ENCODE assay signal across 8 cellular contexts in the genomic region with DNA sequence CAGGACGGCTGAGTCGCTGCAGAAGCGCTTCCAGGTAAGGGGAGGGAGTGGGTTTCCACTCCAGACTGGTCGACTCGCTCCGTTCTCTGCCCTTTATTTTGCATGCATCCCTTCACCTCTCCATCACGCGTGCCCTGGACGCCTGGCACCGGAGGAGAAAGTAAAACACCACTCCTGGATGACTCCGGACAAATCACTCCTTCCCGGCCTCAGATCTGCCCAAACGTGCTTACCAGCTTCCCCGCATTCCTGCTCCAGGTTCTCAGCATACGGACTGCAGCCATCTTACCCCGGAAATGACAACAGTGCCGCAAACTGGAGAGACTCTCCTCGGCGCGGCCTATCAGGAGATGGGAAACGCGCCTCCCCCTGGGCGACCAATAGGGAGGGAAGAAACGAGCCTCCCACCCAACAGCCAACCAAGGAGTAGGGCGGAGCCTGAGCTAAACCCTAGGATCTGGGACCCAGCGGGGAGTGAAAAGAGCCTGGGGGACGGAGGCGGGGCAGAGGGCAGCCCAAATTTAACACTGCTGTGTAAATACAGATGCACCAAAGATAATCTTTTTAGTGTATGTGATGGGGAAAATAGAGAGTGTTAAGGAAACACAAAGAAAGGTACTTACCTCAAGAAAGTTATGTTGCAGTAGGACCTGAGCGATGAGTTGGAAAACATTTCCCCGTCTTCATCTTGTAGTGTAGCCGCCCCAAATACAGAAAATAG. TPM values are rescaled to one million over a fixed set of nuclear protein-coding genes. Genes with fewer than 3 reads are reported as not detected.
A peak's percentile ranks its signal among the peaks of the same experiment; 100 is the strongest.
DNase-seq lines count a peak whose midpoint lies in the region; ATAC-seq, FAIRE-seq and TF ChIP-seq lines count a peak whose summit lies in the region.

A gene (minus strand): TSS at position 298 of the 721 bp plus-strand sequence. CDS start 14 bp downstream, at position 284.

- peak within 1 kb of the TSS; percentile 95 for H3K9ac ChIP-seq in HUES64 (ENCODE audit: low read depth, low read length)
- peak within 1 kb of the TSS; percentile 88 for H3K9ac ChIP-seq in OCI-LY1 (ENCODE audit: low read length)

- FAIRE-seq in D721Med (lab: Jason Lieb, UNC), result peak; percentile 89

- H3K27ac ChIP-seq in HUES64 (ENCODE audit: low read depth, low read length), result peak within 1 kb of the TSS; percentile 85
- peak within 1 kb of the TSS; percentile 49 for H3K27ac ChIP-seq in OCI-LY1 (ENCODE audit: low read depth, low read length, poor library complexity, severe bottlenecking)

- H3K4me3 ChIP-seq in HUES64 (ENCODE audit: low read length), result peak within 1 kb of the TSS; percentile 96
- peak within 1 kb of the TSS; percentile 97 for H3K4me3 ChIP-seq in OCI-LY1 (ENCODE audit: low read depth, low read length, poor library complexity, severe bottlenecking)

- peak within 1 kb of the TSS; percentile 85 for H3K4me2 ChIP-seq in OCI-LY1 (ENCODE audit: low read length)

- H3K27me3 ChIP-seq in HUES64 (ENCODE audit: insufficient read depth, low read length) (no peaks in the 10 kb centered on the region), OCI-LY1 (ENCODE audit: insufficient read depth, low read length) (no peaks in the 10 kb centered on the region)

- TF ChIP-seq CTCF in D721Med (IDR thresholded peaks at IDR 0.05; ENCODE audit: insufficient read depth, missing control alignments) (no peak), OCI-LY1 (IDR thresholded peaks at IDR 0.05; ENCODE audit: low read length) (no peak)

- H3F3A ChIP-seq in OCI-LY1 (ENCODE audit: insufficient read depth, low read length), result no peaks in the 10 kb centered on the region

- H3K9me3 ChIP-seq in HUES64 (ENCODE audit: insufficient read depth, low read depth, low read length) (no peaks in the 10 kb centered on the region), OCI-LY1 (ENCODE audit: low read length) (no peaks in the 10 kb centered on the region)

- H3K9me2 ChIP-seq in OCI-LY1 (ENCODE audit: low read depth, low read length), result no peaks in the 10 kb centered on the region

- H3K36me3 ChIP-seq in HUES64 (ENCODE audit: insufficient read depth, low read length), result no peaks in the 10 kb centered on the region; the same call in 1 of the 2 replicates
- H3K36me3 ChIP-seq in OCI-LY1 (ENCODE audit: insufficient read depth, low read length), result no peaks in the 10 kb centered on the region

- peak; percentile 100 for ATAC-seq in GM21515 (IDR thresholded peaks at IDR 0.05; ENCODE audit: unreplicated experiment)

- 4% methylated on average over 30 of the region's 31 CpGs for WGBS in HUES64

- H3K4me1 ChIP-seq in HUES64 (ENCODE audit: insufficient read depth, low read length) (peaks cover 12% of the 10 kb centered on the region; the same call in 1 of the 2 replicates), OCI-LY1 (ENCODE audit: insufficient read depth, low read length, severe bottlenecking) (peaks cover 32% of the 10 kb centered on the region)

- H4K20me1 ChIP-seq in OCI-LY1 (ENCODE audit: insufficient read depth, low read length), result no peaks in the 10 kb centered on the region

- peak within 1 kb of the TSS; percentile 80 for H2AFZ ChIP-seq in OCI-LY1 (ENCODE audit: low read length)

- DNase-seq in D721Med (ENCODE audit: insufficient read length, low spot score) (peak; percentile 63), epidermal melanocyte (ENCODE audit: insufficient read length, low spot score) (peak; percentile 97), midbrain (lab: John Stamatoyannopoulos, UW) (peak; percentile 95)
- peak; percentile 87 for DNase-seq in activated CD8-positive, alpha-beta memory T cell treated with anti-CD3 and anti-CD28 coated beads, Interleukin-2, amount 50 U/mL, for 4 hours
- peak; percentile 70 to 82 for DNase-seq in stimulated activated CD8-positive, alpha-beta memory T cell treated with anti-CD3 and anti-CD28 coated beads, Interleukin-2, amount 100 ng/mL, for 1 hour (ENCODE audit: low read depth in 2 of 2)

- H3K79me2 ChIP-seq in OCI-LY1 (ENCODE audit: insufficient read depth, low read length), result peaks cover 8% of the 10 kb centered on the region; the same call in 1 of the 2 replicates

RNA-seq across cellular contexts. Expression of the gene that starts here (rescaled TPM):
- 6.4 TPM for polyA plus RNA-seq in HUES64 (2013, experiment 1 of 2)
- polyA plus RNA-seq in HUES64 (2013, experiment 2 of 2), result 8.2 TPM

Comparison
In these comparisons a context has a peak if more than half of its experiments do, and no peak if none do; other contexts are left out.
1. Peak in every context shown above with its lines: DNase-seq, ATAC-seq, H3K4me3 ChIP-seq and H3K27ac ChIP-seq.